In genomic region chr17:18226284-18226945, GRCh38 we compare ENCODE assay signal across 1 cellular context.
TF ChIP-seq lines count a peak whose summit lies in the region.

No MANE protein-coding gene starts in this region.

TF ChIP-seq in GM12878, 131 proteins besides CTCF, POLR2A, EP300 and RAD21:
- no peak for TF ChIP-seq NR2C2 (IDR thresholded peaks at IDR 0.05; ENCODE audit: borderline replicate concordance, control insufficient read depth, insufficient read length, low read depth)
- TF ChIP-seq TCF7 (IDR thresholded peaks at IDR 0.05; ENCODE audit: borderline replicate concordance), result no peak
- no peak for TF ChIP-seq PML (IDR thresholded peaks at IDR 0.05; ENCODE audit: low read length)
TF ChIP-seq in GM12878: peak in this region for 0.
